ENCODE assay signal across 14 cellular contexts in genomic region chrX:19630228-19630627, GRCh38.
A peak's percentile ranks its signal among the peaks of the same experiment; 100 is the strongest.
DNase-seq lines count a peak whose midpoint lies in the region; ATAC-seq lines count a peak whose summit lies in the region.
"Had no signal": no experiment of that assay in that cellular context is flagged by ENCODE, and none has a peak within 500 bp of the region (broad histone marks: within the 10 kb centered on the region; RNA-seq: fewer than 3 reads in every experiment).

No MANE protein-coding gene starts in this region.

- CTCF ChIA-PET in activated CD4-positive, alpha-beta memory T cell treated with anti-CD3 and anti-CD28 coated beads, Interleukin-2, amount 10 ng/mL, durations not matched to agents 7 days and 5 days (lab: Charles Lee) = no interaction called here

- DNase-seq in activated naive CD4-positive, alpha-beta T cell (lab: John Stamatoyannopoulos, UW) = no peak
- no peak for DNase-seq in activated CD4-positive, alpha-beta memory T cell treated with anti-CD3 and anti-CD28 coated beads, Interleukin-2, amount 10 ng/mL, durations not matched to agents 7 days and 5 days
- DNase-seq in substantia nigra (lab: John Stamatoyannopoulos, UW) = no peak
- no peak for DNase-seq in effector CD4-positive, alpha-beta T cell
- DNase-seq in NCI-H1048 (lab: John Stamatoyannopoulos, UW) = no peak
- DNase-seq: activated CD4-positive, CD25-positive, alpha-beta regulatory T cell; adrenal gland; BE2C; lower lobe of right lung; stimulated activated CD4-positive, alpha-beta T cell treated with anti-CD3 and anti-CD28 coated beads, Interleukin-4, amount 100 ng/mL, for 1 hour had no signal

- no peak overlapping the region for H3K4me3 Mint-ChIP-seq in activated naive CD4-positive, alpha-beta T cell treated with anti-CD3 and anti-CD28 coated beads, Interleukin-2, amount 50 U/mL, for 24 hours
- H3K4me3 Mint-ChIP-seq in activated CD4-positive, alpha-beta memory T cell treated with anti-CD3 and anti-CD28 coated beads, Interleukin-2, amount 10 ng/mL, durations not matched to agents 7 days and 5 days = no peak overlapping the region

- peak overlapping the region; percentile 63 for H3K27ac Mint-ChIP-seq in activated naive CD4-positive, alpha-beta T cell treated with anti-CD3 and anti-CD28 coated beads, Interleukin-2, amount 50 U/mL, for 24 hours
- peak overlapping the region; percentile 79 for H3K27ac Mint-ChIP-seq in activated CD4-positive, alpha-beta memory T cell treated with anti-CD3 and anti-CD28 coated beads, Interleukin-2, amount 10 ng/mL, durations not matched to agents 7 days and 5 days

- POLR2A ChIA-PET in activated CD4-positive, alpha-beta memory T cell treated with anti-CD3 and anti-CD28 coated beads, Interleukin-2, amount 10 ng/mL, durations not matched to agents 7 days and 5 days (lab: Charles Lee) = no interaction called here

- H3K4me1 Mint-ChIP-seq in activated naive CD4-positive, alpha-beta T cell treated with anti-CD3 and anti-CD28 coated beads, Interleukin-2, amount 50 U/mL, for 24 hours = peaks cover 51% of the 10 kb centered on the region
- H3K4me1 Mint-ChIP-seq in activated CD4-positive, alpha-beta memory T cell treated with anti-CD3 and anti-CD28 coated beads, Interleukin-2, amount 10 ng/mL, durations not matched to agents 7 days and 5 days = peaks cover 70% of the 10 kb centered on the region

- peaks cover 11% of the 10 kb centered on the region for H3K36me3 Mint-ChIP-seq in activated naive CD4-positive, alpha-beta T cell treated with anti-CD3 and anti-CD28 coated beads, Interleukin-2, amount 50 U/mL, for 24 hours
- peaks cover 24% of the 10 kb centered on the region for H3K36me3 Mint-ChIP-seq in activated CD4-positive, alpha-beta memory T cell treated with anti-CD3 and anti-CD28 coated beads, Interleukin-2, amount 10 ng/mL, durations not matched to agents 7 days and 5 days (ENCODE audit: low read depth)
- H3K36me3 Mint-ChIP-seq: IgD-negative memory B cell had no signal

- H3K9me3 Mint-ChIP-seq in activated naive CD4-positive, alpha-beta T cell treated with anti-CD3 and anti-CD28 coated beads, Interleukin-2, amount 50 U/mL, for 24 hours = no peaks in the 10 kb centered on the region
- no peaks in the 10 kb centered on the region for H3K9me3 Mint-ChIP-seq in activated CD4-positive, alpha-beta memory T cell treated with anti-CD3 and anti-CD28 coated beads, Interleukin-2, amount 10 ng/mL, durations not matched to agents 7 days and 5 days

- no peaks in the 10 kb centered on the region for H3K27me3 Mint-ChIP-seq in activated naive CD4-positive, alpha-beta T cell treated with anti-CD3 and anti-CD28 coated beads, Interleukin-2, amount 50 U/mL, for 24 hours
- H3K27me3 Mint-ChIP-seq in activated CD4-positive, alpha-beta memory T cell treated with anti-CD3 and anti-CD28 coated beads, Interleukin-2, amount 10 ng/mL, durations not matched to agents 7 days and 5 days = no peaks in the 10 kb centered on the region

- H3K27ac ChIP-seq in substantia nigra (ENCODE audit: low read depth, low read length, poor library complexity, severe bottlenecking) = peak overlapping the region; percentile 59
- H3K27ac ChIP-seq: adrenal gland, lower lobe of right lung had no signal

- ATAC-seq in HG02798 (IDR thresholded peaks at IDR 0.05; ENCODE audit: poor library complexity, unreplicated experiment) (peak; percentile 41), HG03045 (IDR thresholded peaks at IDR 0.05; ENCODE audit: unreplicated experiment) (no peak)
